In genomic region chr1:201946224-201946908, GRCh38 we compare ENCODE assay signal across 8 cellular contexts. TPM values are rescaled to one million over a fixed set of nuclear protein-coding genes. Genes with fewer than 3 reads are reported as not detected.
DNase-seq lines count a peak whose midpoint lies in the region; ATAC-seq, FAIRE-seq and TF ChIP-seq lines count a peak whose summit lies in the region.

Gene LMOD1 (minus strand): TSS chr1:201946548. CDS start chr1:201946340, 208 bp downstream.

- H3K9ac ChIP-seq in H1 (replicated peaks in 1 of 4; ENCODE audit: extremely low read depth in 1 of 4, low read depth in 3 of 4, low read length in 3 of 4) (peak within 1 kb of the TSS in 1 of 4 experiments; percentile 61; a peak in 2 of 7 replicates), liver (ENCODE audit: low read depth in 1 of 2, low read length in 2 of 2) (peak within 1 kb of the TSS in 1 of 2 donors; percentile 36)

- peak within 1 kb of the TSS; percentile 32 for H3K4me2 ChIP-seq in PC-9
- H3K4me2 ChIP-seq in H1 (ENCODE audit: insufficient read depth in 1 of 2, low read depth in 2 of 2, low read length in 2 of 2): peak within 1 kb of the TSS; percentile 94 to 99

- H3F3A ChIP-seq in PC-9 (ENCODE audit: insufficient read depth, low read depth): no peaks in the 10 kb centered on the region

- H3K4me3 ChIP-seq in PC-9 (no peak within 1 kb of the TSS), H1 (ENCODE audit: extremely low read depth in 1 of 4, insufficient read depth in 2 of 4, low read depth in 3 of 4, low read length in 4 of 4) (peak within 1 kb of the TSS; percentile 48 to 64 (median 58); a peak in 7 of 8 replicates), liver (ENCODE audit: low read depth in 1 of 3, low read length in 3 of 3) (peak within 1 kb of the TSS in 2 of 3 donors; percentile 25 to 39)

- H3K56ac ChIP-seq in H1 (replicated peaks; ENCODE audit: insufficient read length, low read depth, low read length): no peak within 1 kb of the TSS

- no peak for ATAC-seq in activated CD4-positive, alpha-beta T cell treated with anti-CD3 and anti-CD28 coated beads for 36 hours
- ATAC-seq in stimulated activated naive B cell treated with anti-CD40 and anti-IgM and Interleukin-4, amounts not matched to agents 10 μg/mL and 1 μg/mL and 100 μg/mL, for 72 hours (replicated peaks): peak; percentile 66 to 70
- no peak for ATAC-seq in GM21619 (IDR thresholded peaks at IDR 0.05; ENCODE audit: unreplicated experiment)

- peaks cover 47% of the 10 kb centered on the region for H3K27me3 Mint-ChIP-seq in activated CD4-positive, alpha-beta T cell treated with anti-CD3 and anti-CD28 coated beads for 36 hours
- H3K27me3 Mint-ChIP-seq in stimulated activated naive B cell treated with anti-CD40 and anti-IgM and Interleukin-4, amounts not matched to agents 10 μg/mL and 1 μg/mL and 100 μg/mL, for 72 hours: peaks cover 49 to 81% of the 10 kb centered on the region in 2 donors

- no peaks in the 10 kb centered on the region for H3K79me2 ChIP-seq in PC-9 (ENCODE audit: low read depth)
- H3K79me2 ChIP-seq in H1 (ENCODE audit: control insufficient read depth in 1 of 2, insufficient read depth in 2 of 2, low read length in 2 of 2): no peaks in the 10 kb centered on the region

- 0 out of 2 replicates have a peak within 1 kb of the TSS, but pooled peaks have one; percentile 4 for H4K8ac ChIP-seq in H1 (ENCODE audit: extremely low read depth, insufficient read depth, low read length)

- H4K20me1 ChIP-seq in PC-9 (ENCODE audit: insufficient read depth): no peaks in the 10 kb centered on the region
- H4K20me1 ChIP-seq in H1 (replicated peaks in 1 of 2; ENCODE audit: control insufficient read depth in 1 of 2, insufficient read depth in 2 of 2, low read length in 2 of 2): no peaks in the 10 kb centered on the region

- TF ChIP-seq EP300 in H1 (IDR thresholded peaks at IDR 0.05; ENCODE audit: borderline replicate concordance in 1 of 2, low read depth in 2 of 2, low read length in 2 of 2): no peak

- peak; percentile 75 for FAIRE-seq in H1 (lab: Jason Lieb, UNC)

- H2BK15ac ChIP-seq in H1 (ENCODE audit: low read length): no peak within 1 kb of the TSS; the same call in 1 of the 2 replicates

- no peaks in the 10 kb centered on the region for H3K36me3 ChIP-seq in PC-9 (ENCODE audit: low read depth)
- no peaks in the 10 kb centered on the region; a peak in 1 of 8 replicates for H3K36me3 ChIP-seq in H1 (ENCODE audit: control insufficient read depth in 2 of 4, insufficient read depth in 4 of 4, low read length in 3 of 4)
- H3K36me3 ChIP-seq in liver (ENCODE audit: control insufficient read depth in 4 of 4, insufficient read depth in 3 of 4, low read depth in 1 of 4, low read length in 3 of 4): no peaks in the 10 kb centered on the region

- H3K4me1 Mint-ChIP-seq in activated CD4-positive, alpha-beta T cell treated with anti-CD3 and anti-CD28 coated beads for 36 hours: peaks cover 6% of the 10 kb centered on the region
- peaks cover 12 to 19% of the 10 kb centered on the region in 2 donors for H3K4me1 Mint-ChIP-seq in stimulated activated naive B cell treated with anti-CD40 and anti-IgM and Interleukin-4, amounts not matched to agents 10 μg/mL and 1 μg/mL and 100 μg/mL, for 72 hours

- H3K9me3 Mint-ChIP-seq in activated CD4-positive, alpha-beta T cell treated with anti-CD3 and anti-CD28 coated beads for 36 hours (ENCODE audit: low read depth): no peaks in the 10 kb centered on the region
- no peaks in the 10 kb centered on the region for H3K9me3 Mint-ChIP-seq in stimulated activated naive B cell treated with anti-CD40 and anti-IgM and Interleukin-4, amounts not matched to agents 10 μg/mL and 1 μg/mL and 100 μg/mL, for 72 hours

- H2BK120ac ChIP-seq in H1 (replicated peaks; ENCODE audit: low read depth, low read length): no peak within 1 kb of the TSS

- no peak within 1 kb of the TSS; the same call in 1 of the 2 replicates for H2BK12ac ChIP-seq in H1 (ENCODE audit: low read depth, low read length)

- H2BK5ac ChIP-seq in H1 (ENCODE audit: low read depth, low read length): no peak within 1 kb of the TSS

- no peak for TF ChIP-seq RAD21 in H1 (IDR thresholded peaks at IDR 0.05 in 1 of 2, conservative IDR thresholded peaks at IDR 0.05 in 1 of 2; ENCODE audit: low read depth in 2 of 2, low read length in 2 of 2)
- no peak for TF ChIP-seq RAD21 in liver (IDR thresholded peaks at IDR 0.05)

- no peaks in the 10 kb centered on the region for H3K79me1 ChIP-seq in H1 (ENCODE audit: low read depth, low read length)

- no peak within 1 kb of the TSS for H4K91ac ChIP-seq in H1 (replicated peaks; ENCODE audit: insufficient read length, low read length)

- H2AK5ac ChIP-seq in H1 (ENCODE audit: low read depth, low read length): peak within 1 kb of the TSS; percentile 30; the same call in 1 of the 2 replicates

- 8% methylated on average over 28 of the region's 28 CpGs; no CpG with 5 or more reads in 1 of the 2 experiments for WGBS in H1 (ENCODE audit: extremely low coverage in 1 of 2, insufficient coverage in 1 of 2, insufficient read length in 1 of 2, insufficient replicate concordance in 2 of 2, low coverage in 1 of 2, low lambda C conversion rate in 2 of 2, missing lambda C conversion rate in 1 of 2), 2 experiments
- 17% methylated on average over 28 of the region's 28 CpGs for WGBS in liver

- peak; percentile 19 for DNase-seq in activated CD4-positive, alpha-beta T cell treated with anti-CD3 and anti-CD28 coated beads for 36 hours
- DNase-seq in activated CD4-positive, alpha-beta T cell treated with anti-CD3 and anti-CD28 coated beads, Interleukin-2, amount 50 U/mL, for 4 hours: no peak
- peak in 1 of 2 experiments; percentile 79 for DNase-seq in PC-9
- peak; percentile 74 to 84 for DNase-seq in H1 (ENCODE audit: low read depth in 1 of 2, low spot score in 2 of 2)
- no peak for DNase-seq in stimulated activated naive B cell treated with anti-CD40 and anti-IgM and Interleukin-4, amounts not matched to agents 10 μg/mL and 1 μg/mL and 100 μg/mL, for 72 hours
- no peak for DNase-seq in activated CD8-positive, alpha-beta memory T cell treated with anti-CD3 and anti-CD28 coated beads, Interleukin-2, amount 50 U/mL, for 48 hours

- CTCF ChIA-PET in activated CD4-positive, alpha-beta T cell treated with anti-CD3 and anti-CD28 coated beads for 36 hours (lab: Charles Lee): interaction anchor here (0.7 to 2.0 kb wide), 6 partner anchors 17 to 817 kb away, joined by 3 to 10 read pairs (median 3); no protein-coding TSS in a partner anchor
- CTCF ChIA-PET in PC-9 (lab: Charles Lee) (interaction anchor here (0.6 kb wide), 2 partner anchors 434 to 1573 kb away, joined by 3 to 8 read pairs; no protein-coding TSS in a partner anchor), H1 (lab: Charles Lee; ENCODE audit: partially characterized antibody) (interaction anchor here (0.7 to 8.4 kb wide), 25 partner anchors 9 to 434 kb away, joined by 3 to 145 read pairs (median 6); partner anchors contain the start of gene TIMM17A)

- H3K9me2 ChIP-seq in PC-9 (ENCODE audit: insufficient read depth): no peaks in the 10 kb centered on the region

- H3K23me2 ChIP-seq in H1 (ENCODE audit: low read depth, low read length): peaks cover 8% of the 10 kb centered on the region

- H3K4me1 ChIP-seq in PC-9 (replicated peaks; ENCODE audit: insufficient read depth): peaks cover 14% of the 10 kb centered on the region
- H3K4me1 ChIP-seq in H1 (replicated peaks in 1 of 4; ENCODE audit: control insufficient read depth in 3 of 4, insufficient read depth in 4 of 4, low read length in 3 of 4): peaks cover 7 to 19% (median 10%) of the 10 kb centered on the region in 4 experiments
- H3K4me1 ChIP-seq in liver (ENCODE audit: control insufficient read depth in 4 of 4, insufficient read depth in 4 of 4, low read length in 3 of 4): no peaks in the 10 kb centered on the region

- H4K5ac ChIP-seq in H1 (ENCODE audit: insufficient read length, low read depth, low read length): no peak within 1 kb of the TSS

- intact Hi-C loops in activated CD4-positive, alpha-beta T cell treated with anti-CD3 and anti-CD28 coated beads for 36 hours (cut with DNase I, micrococcal nuclease): no loop called here
- intact Hi-C loops in PC-9 (cut with micrococcal nuclease; ENCODE audit: unreplicated experiment): loop anchor here (2.0 kb wide), 1 partner anchor 30 kb away; no protein-coding TSS in a partner anchor

- H3K9me3 ChIP-seq in PC-9 (ENCODE audit: insufficient read depth, low read depth): no peaks in the 10 kb centered on the region
- no peaks in the 10 kb centered on the region for H3K9me3 ChIP-seq in H1 (ENCODE audit: insufficient read depth in 2 of 2, low read depth in 1 of 2, low read length in 1 of 2)
- H3K9me3 ChIP-seq in liver (ENCODE audit: control insufficient read depth in 4 of 4, low read length in 3 of 4): no peaks in the 10 kb centered on the region

- no peak within 1 kb of the TSS for H3K4ac ChIP-seq in H1 (replicated peaks; ENCODE audit: insufficient read length, low read depth, low read length)

- H3K27ac Mint-ChIP-seq in activated CD4-positive, alpha-beta T cell treated with anti-CD3 and anti-CD28 coated beads for 36 hours: no peak within 1 kb of the TSS
- no peak within 1 kb of the TSS for H3K27ac Mint-ChIP-seq in stimulated activated naive B cell treated with anti-CD40 and anti-IgM and Interleukin-4, amounts not matched to agents 10 μg/mL and 1 μg/mL and 100 μg/mL, for 72 hours

- no peaks in the 10 kb centered on the region for H3K36me3 Mint-ChIP-seq in activated CD4-positive, alpha-beta T cell treated with anti-CD3 and anti-CD28 coated beads for 36 hours (ENCODE audit: low read depth)
- H3K36me3 Mint-ChIP-seq in stimulated activated naive B cell treated with anti-CD40 and anti-IgM and Interleukin-4, amounts not matched to agents 10 μg/mL and 1 μg/mL and 100 μg/mL, for 72 hours: no peaks in the 10 kb centered on the region

- no peak within 1 kb of the TSS for H3K14ac ChIP-seq in H1 (ENCODE audit: insufficient read length)

- H3K27ac ChIP-seq in PC-9 (no peak within 1 kb of the TSS), H1 (ENCODE audit: low read depth, low read length) (no peak within 1 kb of the TSS), liver (ENCODE audit: low read depth in 1 of 2, low read length in 2 of 2) (peak within 1 kb of the TSS; percentile 12 to 27)

- no peak within 1 kb of the TSS for H2BK20ac ChIP-seq in H1 (ENCODE audit: low read length)

- BruUV-seq in PC-9 (replicated peaks; lab: Mats Ljungman, UMichigan): no TSS peak

- H3K4me3 Mint-ChIP-seq in activated CD4-positive, alpha-beta T cell treated with anti-CD3 and anti-CD28 coated beads for 36 hours: no peak within 1 kb of the TSS
- H3K4me3 Mint-ChIP-seq in stimulated activated naive B cell treated with anti-CD40 and anti-IgM and Interleukin-4, amounts not matched to agents 10 μg/mL and 1 μg/mL and 100 μg/mL, for 72 hours: peak within 1 kb of the TSS; percentile 80 to 82

- no peak for TF ChIP-seq POLR2A in H1 (IDR thresholded peaks at IDR 0.05; ENCODE audit: control extremely low read depth in 1 of 2, low read depth in 2 of 2, low read length in 2 of 2)

- H3K18ac ChIP-seq in H1 (ENCODE audit: extremely low read depth, low read length): 0 out of 2 replicates have a peak within 1 kb of the TSS, but pooled peaks have one; percentile 36

- POLR2A ChIA-PET in activated CD4-positive, alpha-beta T cell treated with anti-CD3 and anti-CD28 coated beads for 36 hours (lab: Charles Lee): interaction anchor here (1.4 kb wide), 1 partner anchor 9 kb away, joined by 3 read pairs; the partner anchor contains the start of gene TIMM17A
- POLR2A ChIA-PET in PC-9 (lab: Charles Lee; ENCODE audit: unreplicated experiment): interaction anchor here (0.6 to 0.7 kb wide), 3 partner anchors 15 to 1152 kb away, joined by 3 read pairs; no protein-coding TSS in a partner anchor
- POLR2A ChIA-PET in H1 (lab: Charles Lee; ENCODE audit: partially characterized antibody): interaction anchor here (0.6 to 3.4 kb wide), 13 partner anchors 10 to 491 kb away, joined by 3 to 27 read pairs (median 3); partner anchors contain the start of gene TIMM17A

- H3K23ac ChIP-seq in H1 (ENCODE audit: insufficient read length): no peak within 1 kb of the TSS

- peaks cover 26% of the 10 kb centered on the region for H3K27me3 ChIP-seq in PC-9 (ENCODE audit: insufficient read depth, low read depth)
- peaks cover 0 to 15% (median 13%) of the 10 kb centered on the region in 4 experiments; a peak in 6 of 7 replicates for H3K27me3 ChIP-seq in H1 (replicated peaks in 1 of 4; ENCODE audit: control insufficient read depth in 3 of 4, extremely low read depth in 1 of 4, insufficient read depth in 3 of 4, low read length in 3 of 4)
- peaks cover 0 to 3% (median 1%) of the 10 kb centered on the region in 4 donors for H3K27me3 ChIP-seq in liver (ENCODE audit: control insufficient read depth in 4 of 4, insufficient read depth in 4 of 4, low read length in 3 of 4)

- H2AFZ ChIP-seq in PC-9: 0 out of 2 replicates have a peak within 1 kb of the TSS, but pooled peaks have one; percentile 16
- peak within 1 kb of the TSS; percentile 97 for H2AFZ ChIP-seq in H1 (ENCODE audit: low read length)

- TF ChIP-seq CTCF in PC-9 (conservative IDR thresholded peaks at IDR 0.05) (no peak), H1 (IDR thresholded peaks at IDR 0.05; ENCODE audit: control extremely low read depth in 1 of 3, insufficient read depth in 1 of 3, low read depth in 1 of 3, low read length in 3 of 3) (no peak), liver (IDR thresholded peaks at IDR 0.05; ENCODE audit: low read depth, low read length, missing input control) (no peak)

RNA-seq across cellular contexts. Expression of gene LMOD1, which starts in this region (rescaled TPM):
- total RNA-seq in activated CD4-positive, alpha-beta T cell treated with anti-CD3 and anti-CD28 coated beads for 36 hours: not detected
- total RNA-seq in PC-9 (2021): 0.53 and 0.74 TPM in 2 replicates
- 0.82 and 1.4 TPM in 2 replicates for total RNA-seq in H1 (2021; fragmentation: NEBNext Ultra II Directional; extraction: Animal tissue kit (Norgen Biotek cat#: 25700))
- polyA plus RNA-seq in H1 (2011; rRNA removed): 0.77 and 1.3 TPM in 2 replicates
- polyA plus RNA-seq in H1 (2011; cell fraction: cytosol; rRNA removed): 1.4 TPM
- polyA plus RNA-seq in H1 (2011; cell fraction: nucleus; rRNA removed): 2.4 TPM
- polyA plus RNA-seq in H1 (2012, experiment 1 of 2): 1.6 to 1.8 TPM (median 1.6 TPM) in 4 replicates
- polyA plus RNA-seq in H1 (2012, experiment 2 of 2): 0.73 TPM
- polyA plus RNA-seq in H1 (2013, experiment 1 of 2): 0.77 TPM
- 0.61 TPM for polyA plus RNA-seq in H1 (2013, experiment 2 of 2)
- 2.2 and 3.1 TPM in 2 replicates for polyA minus RNA-seq in H1 (2011; rRNA and poly(A)+ RNA removed)
- 0.73 TPM for polyA minus RNA-seq in H1 (2011; cell fraction: cytosol; rRNA and poly(A)+ RNA removed)
- polyA minus RNA-seq in H1 (2011; cell fraction: nucleus; rRNA and poly(A)+ RNA removed): 2.1 TPM
- total RNA-seq in liver: 1 to 10 TPM in 1 of 2 donors, under 1 TPM in 1; 0.14 to 4.4 TPM
- 1 to 10 TPM in 1 of 2 donors, under 1 TPM in 1; 0.47 to 3.9 TPM for polyA plus RNA-seq in liver

Comparison
In these comparisons a context has a peak if more than half of its experiments do, and no peak if none do; other contexts are left out.
1. Peak in DNase-seq in activated CD4-positive, alpha-beta T cell treated with anti-CD3 and anti-CD28 coated beads for 36 hours; RNA of the gene not detected or under 1 TPM.
2. ATAC-seq: peak in stimulated activated naive B cell treated with anti-CD40 and anti-IgM and Interleukin-4, amounts not matched to agents 10 μg/mL and 1 μg/mL and 100 μg/mL, for 72 hours (2 of 2); none in activated CD4-positive, alpha-beta T cell treated with anti-CD3 and anti-CD28 coated beads for 36 hours (single experiment) and GM21619 (single experiment).
3. DNase-seq: peak in H1 (2 of 2); none in activated CD4-positive, alpha-beta T cell treated with anti-CD3 and anti-CD28 coated beads, Interleukin-2, amount 50 U/mL, for 4 hours (0 of 2), stimulated activated naive B cell treated with anti-CD40 and anti-IgM and Interleukin-4, amounts not matched to agents 10 μg/mL and 1 μg/mL and 100 μg/mL, for 72 hours (single experiment) and activated CD8-positive, alpha-beta memory T cell treated with anti-CD3 and anti-CD28 coated beads, Interleukin-2, amount 50 U/mL, for 48 hours (single experiment).
4. H3K27ac ChIP-seq: peak in liver (2 of 2); none in PC-9 (single experiment) and H1 (single experiment).